In genomic region chr6:37051138-37052026, GRCh38 we compare ENCODE assay signal across 8 cellular contexts. TPM values are rescaled to one million over a fixed set of nuclear protein-coding genes. Genes with fewer than 3 reads are reported as not detected.
DNase-seq lines count a peak whose midpoint lies in the region; ATAC-seq, FAIRE-seq and TF ChIP-seq lines count a peak whose summit lies in the region.

No MANE protein-coding gene starts in this region.

- H3K9ac ChIP-seq in IMR-90 (ENCODE audit: low read depth, low read length) (no peak overlapping the region), OCI-LY1 (ENCODE audit: low read length) (peak overlapping the region; percentile 66), endothelial cell of umbilical vein (replicated peaks; ENCODE audit: extremely low read depth, insufficient read depth, low read length) (no peak overlapping the region), mucosa of rectum (ENCODE audit: low read depth in 1 of 2, low read length in 2 of 2) (no peak overlapping the region)

- intact Hi-C loops in IMR-90 (cut with micrococcal nuclease) (loop anchor here (1.0 kb wide), 2 partner anchors 121 to 159 kb away; no protein-coding TSS in a partner anchor), endothelial cell of umbilical vein (cut with micrococcal nuclease) (loop anchor here (1.0 kb wide), 3 partner anchors 22 to 159 kb away; no protein-coding TSS in a partner anchor)

- no peak overlapping the region for H3K4me3 ChIP-seq in IMR-90 (ENCODE audit: insufficient read depth, low read depth, low read length)
- H3K4me3 ChIP-seq in OCI-LY1 (ENCODE audit: low read depth, low read length, poor library complexity, severe bottlenecking): peak overlapping the region; percentile 51
- no peak overlapping the region for H3K4me3 ChIP-seq in endothelial cell of umbilical vein (replicated peaks in 1 of 3; ENCODE audit: insufficient read depth in 1 of 3, low read depth in 1 of 3, low read length in 3 of 3)
- H3K4me3 ChIP-seq in mucosa of rectum (ENCODE audit: low read length in 2 of 2): peak overlapping the region; percentile 8 to 21

- H3K18ac ChIP-seq in IMR-90 (ENCODE audit: low read depth, low read length): no peak overlapping the region

- H3K23ac ChIP-seq in IMR-90 (ENCODE audit: low read depth, low read length): no peak overlapping the region

- H4K8ac ChIP-seq in IMR-90 (ENCODE audit: low read depth in 2 of 2, low read length in 2 of 2): no peak overlapping the region

- H3K27ac ChIP-seq in IMR-90 (ENCODE audit: insufficient read depth, low read length): no peak overlapping the region
- H3K27ac ChIP-seq in OCI-LY1 (ENCODE audit: low read depth, low read length, poor library complexity, severe bottlenecking): peak overlapping the region; percentile 93
- H3K27ac ChIP-seq in endothelial cell of umbilical vein (ENCODE audit: insufficient read depth, low read depth, low read length): no peak overlapping the region
- peak overlapping the region in 1 of 2 donors; percentile 9 for H3K27ac ChIP-seq in mucosa of rectum (ENCODE audit: low read depth in 2 of 2, low read length in 2 of 2)

- no peaks in the 10 kb centered on the region for H3K79me1 ChIP-seq in IMR-90 (ENCODE audit: low read depth in 1 of 2, low read length in 2 of 2)

- no peak overlapping the region for H3K56ac ChIP-seq in IMR-90 (ENCODE audit: extremely low read depth, insufficient read depth, low read length)

- peak overlapping the region; percentile 16; the same call in 1 of the 2 replicates for H2BK120ac ChIP-seq in IMR-90 (ENCODE audit: low read depth, low read length)

- peak overlapping the region; percentile 86 for H2AFZ ChIP-seq in IMR-90 (replicated peaks; ENCODE audit: low read length, poor library complexity)
- H2AFZ ChIP-seq in OCI-LY1 (ENCODE audit: low read length): no peak overlapping the region; the same call in 1 of the 2 replicates
- H2AFZ ChIP-seq in endothelial cell of umbilical vein (ENCODE audit: low read depth, low read length): no peak overlapping the region

- TF ChIP-seq CTCF in IMR-90 (conservative IDR thresholded peaks at IDR 0.05; ENCODE audit: low read depth, low read length) (peak; percentile 95), OCI-LY1 (IDR thresholded peaks at IDR 0.05; ENCODE audit: low read length) (peak; percentile 95), endothelial cell of umbilical vein (IDR thresholded peaks at IDR 0.05; ENCODE audit: extremely low read depth in 1 of 2, insufficient read depth in 1 of 2, low read depth in 1 of 2, low read length in 2 of 2) (peak; percentile 81 to 93)

- dilution Hi-C loops in IMR-90 (cut with HindIII; ENCODE audit: low sequenced_read_pairs, unreplicated experiment): no loop called here
- dilution Hi-C loops in endothelial cell of umbilical vein (cut with MboI; ENCODE audit: extremely low pct_ligation_motif_present, low sequenced_read_pairs): no loop called here

- no peaks in the 10 kb centered on the region for H3K79me2 ChIP-seq in OCI-LY1 (ENCODE audit: insufficient read depth, low read length)
- H3K79me2 ChIP-seq in endothelial cell of umbilical vein (ENCODE audit: control insufficient read depth, insufficient read depth, low read length): no peaks in the 10 kb centered on the region

- peak overlapping the region; percentile 81 for H2AK5ac ChIP-seq in IMR-90 (ENCODE audit: low read depth, low read length)

- peaks cover 6% of the 10 kb centered on the region for H3K4me1 ChIP-seq in IMR-90 (ENCODE audit: control insufficient read depth, insufficient read depth, low read length)
- peaks cover 73% of the 10 kb centered on the region for H3K4me1 ChIP-seq in OCI-LY1 (ENCODE audit: insufficient read depth, low read length, severe bottlenecking)
- no peaks in the 10 kb centered on the region for H3K4me1 ChIP-seq in endothelial cell of umbilical vein (ENCODE audit: control insufficient read depth, extremely low read depth, insufficient read depth, low read length)
- peaks cover 21 to 26% of the 10 kb centered on the region in 2 donors for H3K4me1 ChIP-seq in mucosa of rectum (ENCODE audit: control insufficient read depth in 2 of 2, insufficient read depth in 2 of 2, low read length in 2 of 2)

- no peaks in the 10 kb centered on the region for H3K9me3 ChIP-seq in IMR-90 (ENCODE audit: control insufficient read depth, insufficient read depth, low read length)
- H3K9me3 ChIP-seq in OCI-LY1 (ENCODE audit: low read length): no peaks in the 10 kb centered on the region
- H3K9me3 ChIP-seq in endothelial cell of umbilical vein (replicated peaks; ENCODE audit: control insufficient read depth, insufficient read depth, low read length): no peaks in the 10 kb centered on the region
- no peaks in the 10 kb centered on the region for H3K9me3 ChIP-seq in mucosa of rectum (ENCODE audit: control insufficient read depth in 2 of 2, low read length in 2 of 2)

- peak overlapping the region; percentile 9; the same call in 2 of the 3 replicates for H2BK15ac ChIP-seq in IMR-90 (ENCODE audit: low read depth, low read length)

- H3K14ac ChIP-seq in IMR-90 (replicated peaks; ENCODE audit: low read depth, low read length): no peak overlapping the region

- in situ Hi-C loops in IMR-90 (cut with MboI; ENCODE audit: low sequenced_read_pairs): loop anchor here (5.0 to 10.0 kb wide), 2 partner anchors 121 to 153 kb away; partner anchors contain the start of gene PIM1

- H2AK9ac ChIP-seq in IMR-90 (replicated peaks; ENCODE audit: low read depth, low read length, poor library complexity): peak overlapping the region; percentile 92

- no peak overlapping the region; the same call in 1 of the 2 replicates for H4K91ac ChIP-seq in IMR-90 (ENCODE audit: insufficient read depth, low read depth, low read length)

- no TSS peak for BruUV-seq in IMR-90 (replicated peaks; lab: Mats Ljungman, UMichigan)
- BruUV-seq in endothelial cell of umbilical vein (replicated peaks; lab: Mats Ljungman, UMichigan): no TSS peak

- no peaks in the 10 kb centered on the region for H3F3A ChIP-seq in OCI-LY1 (ENCODE audit: insufficient read depth, low read length)

- POLR2A ChIA-PET in IMR-90 (lab: Charles Lee; ENCODE audit: unreplicated experiment) (no interaction called here), endothelial cell of umbilical vein (lab: Charles Lee) (interaction anchor here (2.4 kb wide), 1 partner anchor 121 kb away, joined by 7 read pairs; no protein-coding TSS in a partner anchor)

- no peak overlapping the region for H3K4me2 ChIP-seq in IMR-90 (ENCODE audit: low read depth, low read length)
- H3K4me2 ChIP-seq in OCI-LY1 (ENCODE audit: low read length): peak overlapping the region; percentile 57
- no peak overlapping the region for H3K4me2 ChIP-seq in endothelial cell of umbilical vein (ENCODE audit: insufficient read depth, low read length)

- peak; percentile 58 for TF ChIP-seq POLR2A in IMR-90 (IDR thresholded peaks at IDR 0.05; ENCODE audit: low read depth, low read length)
- TF ChIP-seq POLR2A in endothelial cell of umbilical vein (IDR thresholded peaks at IDR 0.05; ENCODE audit: low read depth, low read length): no peak

- peak; percentile 95 for TF ChIP-seq RAD21 in IMR-90 (IDR thresholded peaks at IDR 0.05; ENCODE audit: low read length)

- 12% methylated on average over 12 of the region's 25 CpGs; no CpG with 5 or more reads in 1 of the 2 experiments for WGBS in IMR-90 (ENCODE audit: extremely low coverage in 2 of 2, insufficient read length in 1 of 2), 2 experiments

- no peaks in the 10 kb centered on the region for H3K9me2 ChIP-seq in OCI-LY1 (ENCODE audit: low read depth, low read length)

- H3K36me3 ChIP-seq in IMR-90 (ENCODE audit: control insufficient read depth, insufficient read depth, low read length): no peaks in the 10 kb centered on the region
- no peaks in the 10 kb centered on the region for H3K36me3 ChIP-seq in OCI-LY1 (ENCODE audit: insufficient read depth, low read length)
- H3K36me3 ChIP-seq in endothelial cell of umbilical vein (ENCODE audit: control insufficient read depth in 2 of 2, extremely low read depth in 1 of 2, insufficient read depth in 2 of 2, low read length in 2 of 2): no peaks in the 10 kb centered on the region
- no peaks in the 10 kb centered on the region for H3K36me3 ChIP-seq in mucosa of rectum (ENCODE audit: control insufficient read depth in 2 of 2, insufficient read depth in 2 of 2, low read length in 2 of 2)

- H4K20me1 ChIP-seq in IMR-90 (ENCODE audit: insufficient read depth, low read length) (0 out of 2 replicates have a peak, but pooled peaks cover 3% of the 10 kb centered on the region), OCI-LY1 (ENCODE audit: insufficient read depth, low read length) (no peaks in the 10 kb centered on the region), endothelial cell of umbilical vein (replicated peaks; ENCODE audit: control insufficient read depth, extremely low read depth, insufficient read depth, low read length) (no peaks in the 10 kb centered on the region)

- no peak overlapping the region for H2BK5ac ChIP-seq in IMR-90 (ENCODE audit: low read depth, low read length, poor library complexity, severe bottlenecking)

- ATAC-seq in IMR-90 (ENCODE audit: low read depth): peak; percentile 85
- no peak for ATAC-seq in GM18870 (IDR thresholded peaks at IDR 0.05; ENCODE audit: unreplicated experiment)

- peak overlapping the region; percentile 48 for H3K4ac ChIP-seq in IMR-90 (ENCODE audit: low read depth, low read length)

- 0 out of 2 replicates have a peak overlapping the region, but pooled peaks have one; percentile 57 for H2BK20ac ChIP-seq in IMR-90 (ENCODE audit: low read depth, low read length)

- no peaks in the 10 kb centered on the region for H3K27me3 ChIP-seq in IMR-90 (ENCODE audit: control insufficient read depth, insufficient read depth, low read length)
- no peaks in the 10 kb centered on the region for H3K27me3 ChIP-seq in OCI-LY1 (ENCODE audit: insufficient read depth, low read length)
- H3K27me3 ChIP-seq in endothelial cell of umbilical vein (ENCODE audit: control insufficient read depth in 2 of 2, insufficient read depth in 2 of 2, low read length in 2 of 2): peaks cover 0 to 4% of the 10 kb centered on the region in 2 experiments
- no peaks in the 10 kb centered on the region for H3K27me3 ChIP-seq in mucosa of rectum (ENCODE audit: control insufficient read depth in 2 of 2, insufficient read depth in 2 of 2, low read length in 2 of 2)

- CTCF ChIA-PET in IMR-90 (lab: Yijun Ruan, JAX): interaction anchor here (0.6 to 2.6 kb wide), 9 partner anchors 80 to 158 kb away, joined by 3 to 20 read pairs (median 5); no protein-coding TSS in a partner anchor
- CTCF ChIA-PET in endothelial cell of umbilical vein (lab: Charles Lee): interaction anchor here (0.7 to 15.2 kb wide), 41 partner anchors 8 to 263 kb away, joined by 3 to 399 read pairs (median 5); partner anchors contain the start of gene PIM1

- FAIRE-seq in endothelial cell of umbilical vein (lab: Jason Lieb, UNC): peak; percentile 87

- 0 out of 2 replicates have a peak, but pooled peaks cover 3% of the 10 kb centered on the region for H3K9me1 ChIP-seq in IMR-90 (ENCODE audit: insufficient read depth, low read length)
- H3K9me1 ChIP-seq in endothelial cell of umbilical vein (replicated peaks; ENCODE audit: control insufficient read depth, extremely low read depth, insufficient read depth, low read length): no peaks in the 10 kb centered on the region

- peak; percentile 74 for DNase-seq in EL
- DNase-seq in IMR-90: peak; percentile 61
- peak; percentile 93 for DNase-seq in activated CD8-positive, alpha-beta memory T cell treated with anti-CD3 and anti-CD28 coated beads, Interleukin-2, amount 50 U/mL, for 4 hours
- peak; percentile 79 for DNase-seq in endothelial cell of umbilical vein (ENCODE audit: low read depth, low spot score)
- peak; percentile 77 to 82 for DNase-seq in stimulated activated CD8-positive, alpha-beta memory T cell treated with anti-CD3 and anti-CD28 coated beads, Interleukin-4, amount 100 ng/mL, for 4 hours (ENCODE audit: low read depth in 2 of 2, low spot score in 1 of 2)

- H4K5ac ChIP-seq in IMR-90 (ENCODE audit: low read depth, low read length): no peak overlapping the region

RNA-seq across cellular contexts. Expression of gene FGD2, which starts 45.9 kb away (rescaled TPM):
- total RNA-seq in IMR-90 (2012; rRNA removed): not detected in 2 replicates
- polyA plus RNA-seq in IMR-90 (2012; rRNA removed): 0.07 TPM in 1 of 2 replicates, not detected in the other
- polyA plus RNA-seq in IMR-90 (2012; cell fraction: cytosol; rRNA removed): not detected in 2 replicates
- polyA plus RNA-seq in IMR-90 (2012; cell fraction: nucleus; rRNA removed; ENCODE audit: low replicate concordance): 0.08 and 0.11 TPM in 2 replicates
- total RNA-seq in endothelial cell of umbilical vein: not detected in 2 replicates
- not detected in 2 replicates for polyA plus RNA-seq in endothelial cell of umbilical vein
- 0.03 TPM in 1 of 2 replicates, not detected in the other for polyA plus RNA-seq in endothelial cell of umbilical vein (2011; cell fraction: cytosol; rRNA removed)
- polyA plus RNA-seq in endothelial cell of umbilical vein (2011; cell fraction: nucleus; rRNA removed): not detected in 2 replicates
- polyA plus RNA-seq in endothelial cell of umbilical vein (2012): not detected in 2 replicates
- not detected in 2 replicates for polyA minus RNA-seq in endothelial cell of umbilical vein
- polyA minus RNA-seq in endothelial cell of umbilical vein (2011; cell fraction: cytosol; rRNA and poly(A)+ RNA removed): not detected
- polyA minus RNA-seq in endothelial cell of umbilical vein (2011; cell fraction: nucleus; rRNA and poly(A)+ RNA removed): not detected in 2 replicates

Comparison
In these comparisons a context has a peak if more than half of its experiments do, and no peak if none do; other contexts are left out.
1. H3K4me3 ChIP-seq: peak in OCI-LY1 (single experiment) and mucosa of rectum (2 of 2); none in IMR-90 (single experiment) and endothelial cell of umbilical vein (0 of 3).
2. Peak in every context shown above with its lines, with median percentiles within 50 percentile points of each other: DNase-seq and CTCF ChIP-seq.